Comparison of ENCODE assay signal across 22 cellular contexts in the genomic region with DNA sequence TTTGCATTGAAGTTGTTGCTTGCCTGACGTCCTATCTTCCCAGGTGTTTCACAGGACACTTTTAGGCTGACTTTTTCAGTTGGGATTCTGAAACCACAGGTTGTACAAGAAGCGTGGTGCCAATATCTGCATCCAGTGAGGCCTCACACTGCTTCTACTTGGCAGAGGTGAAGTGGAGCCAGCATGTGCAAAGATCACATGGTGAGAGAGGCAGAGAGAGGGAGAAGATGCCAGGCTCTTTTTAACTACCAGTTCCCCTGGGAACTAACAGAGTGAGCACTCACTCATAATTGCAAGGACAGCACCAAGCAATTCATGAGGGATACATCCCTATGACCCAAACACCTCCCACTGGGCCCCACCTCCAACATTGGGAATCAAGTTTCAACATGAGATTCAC. TPM values are rescaled to one million over a fixed set of nuclear protein-coding genes. Genes with fewer than 3 reads are reported as not detected.
DNase-seq lines count a peak whose midpoint lies in the region; ATAC-seq, FAIRE-seq and TF ChIP-seq lines count a peak whose summit lies in the region.
"Had no signal": no experiment of that assay in that cellular context is flagged by ENCODE, and none has a peak within 500 bp of the region (broad histone marks: within the 10 kb centered on the region; RNA-seq: fewer than 3 reads in every experiment).

No MANE protein-coding gene starts in this region.

- no peaks in the 10 kb centered on the region for H3K36me3 Mint-ChIP-seq in type B pancreatic cell

- DNase-seq in NCI-H2107 treated with DMSO at 0.1 percent for 48 hours (lab: John Stamatoyannopoulos, UW; ENCODE audit: unreplicated experiment) = peak; percentile 3
- DNase-seq in NCI-H2107 (lab: John Stamatoyannopoulos, UW) = no peak
- no peak for DNase-seq in H54 (ENCODE audit: insufficient read length, low spot score)
- DNase-seq in NCI-H2171 (lab: John Stamatoyannopoulos, UW) = peak; percentile 49
- DNase-seq in left lobe of liver (ENCODE audit: low spot score) = no peak
- no peak for DNase-seq in type B pancreatic cell (ENCODE audit: extremely low spot score, unreplicated experiment)
- DNase-seq in NCI-H2029 (lab: John Stamatoyannopoulos, UW) = no peak
- DNase-seq: ACHN; C1 segment of cervical spinal cord; Calu3; CD4-positive, alpha-beta T cell; DMS153; DMS79 treated with DMSO at 0.1 percent for 48 hours; EL; H7; IMR-90 had no signal

- no peaks in the 10 kb centered on the region for H3K9me3 Mint-ChIP-seq in type B pancreatic cell
- H3K9me3 Mint-ChIP-seq: CD4-positive, alpha-beta T cell had no signal

- no peak overlapping the region for H3K4me3 Mint-ChIP-seq in type B pancreatic cell
- H3K4me3 Mint-ChIP-seq: B cell; CD4-positive, alpha-beta T cell had no signal

- ATAC-seq in left lobe of liver = peak; percentile 75
- no peak for ATAC-seq in GM18873 (IDR thresholded peaks at IDR 0.05; ENCODE audit: low FRiP score, unreplicated experiment)

- no peak for TF ChIP-seq CTCF in type B pancreatic cell (conservative IDR thresholded peaks at IDR 0.05)

- H3K4me1 Mint-ChIP-seq in type B pancreatic cell (ENCODE audit: unreplicated experiment) = no peaks in the 10 kb centered on the region
- H3K4me1 Mint-ChIP-seq: B cell had no signal

- FAIRE-seq in H54 (lab: Jason Lieb, UNC) = peak; percentile 11
- FAIRE-seq: G401.6, GM12891 had no signal

- no peak for TF ChIP-seq POLR2A in H54 (IDR thresholded peaks at IDR 0.05; ENCODE audit: low read depth, low read length)

- no peak overlapping the region for H3K27ac Mint-ChIP-seq in type B pancreatic cell
- H3K27ac Mint-ChIP-seq: B cell; CD4-positive, alpha-beta T cell had no signal

- no peaks in the 10 kb centered on the region for H3K27me3 Mint-ChIP-seq in type B pancreatic cell
- H3K27me3 Mint-ChIP-seq: B cell; CD4-positive, alpha-beta T cell had no signal

RNA-seq across cellular contexts. Expression of a gene that starts 5.8 kb away (rescaled TPM):
- total RNA-seq in left lobe of liver (101 TPM), type B pancreatic cell (ENCODE audit: low replicate concordance) (0.36 and 0.48 TPM in 2 replicates)
- total RNA-seq: A172, Calu3, H7, HT-29 had no signal

Comparison
In these comparisons a context has a peak if more than half of its experiments do, and no peak if none do; other contexts are left out.
1. DNase-seq: peak in NCI-H2107 treated with DMSO at 0.1 percent for 48 hours (single experiment) and NCI-H2171 (single experiment); none in NCI-H2107 (single experiment), H54 (single experiment), left lobe of liver (single experiment), type B pancreatic cell (single experiment) and NCI-H2029 (single experiment).
2. RNA of a gene that starts 5.8 kb away (total RNA-seq): 101 TPM in left lobe of liver (single experiment); 0.36 to 0.48 TPM in type B pancreatic cell; every median in the first group is over 10 times any median in the second.